ENCODE assay signal across 9 cellular contexts in the genomic region with DNA sequence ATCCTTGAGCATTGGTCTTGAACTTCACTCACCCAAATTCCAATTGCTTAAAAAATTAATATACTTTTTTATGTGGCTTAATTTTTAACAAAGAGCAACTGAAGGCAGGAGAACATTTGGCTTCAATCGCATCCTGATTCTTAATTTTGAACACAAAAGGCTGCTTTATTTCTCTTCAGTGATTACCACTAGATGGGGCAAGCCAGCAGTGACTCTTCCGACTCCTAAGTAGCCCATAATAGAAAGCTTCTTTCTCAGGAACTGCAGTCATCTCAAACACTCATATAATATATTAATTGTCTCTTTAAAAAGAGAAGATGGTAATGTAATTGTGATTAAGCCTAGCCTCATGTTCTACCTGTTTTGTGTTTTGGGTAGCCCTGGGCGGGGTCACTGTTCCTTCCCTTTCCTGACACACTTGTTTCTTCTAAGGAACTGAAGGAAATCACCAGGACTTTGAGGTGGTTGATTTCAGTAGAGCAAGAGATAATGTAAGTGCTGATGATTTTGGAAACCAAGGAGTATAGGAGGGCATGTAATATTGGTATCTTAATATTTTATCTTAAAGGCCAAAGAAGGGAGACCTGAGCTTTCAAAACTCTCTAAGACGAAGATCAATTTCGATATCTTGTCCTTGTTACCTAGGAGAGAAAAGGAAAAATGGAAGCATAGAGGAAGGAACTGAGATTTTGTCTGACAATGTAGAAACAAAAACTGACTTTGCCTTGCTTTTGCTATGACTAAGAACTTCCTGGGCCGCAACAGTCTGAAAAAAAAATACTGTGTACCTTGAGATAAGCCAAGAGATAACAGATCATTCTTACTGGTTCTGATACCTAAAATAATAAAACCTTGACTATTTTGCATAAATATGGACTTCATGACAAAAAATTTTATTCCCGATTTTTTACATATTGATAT.
A peak's percentile ranks its signal among the peaks of the same experiment; 100 is the strongest.
DNase-seq lines count a peak whose midpoint lies in the region; ATAC-seq, FAIRE-seq and TF ChIP-seq lines count a peak whose summit lies in the region.
"Had no signal": no experiment of that assay in that cellular context is flagged by ENCODE, and none has a peak within 500 bp of the region (broad histone marks: within the 10 kb centered on the region; RNA-seq: fewer than 3 reads in every experiment).

No MANE protein-coding gene starts in this region.

- ATAC-seq in HG02588 (IDR thresholded peaks at IDR 0.05; ENCODE audit: unreplicated experiment) (peak; percentile 58), K562 (0 out of 3 replicates have a peak, but pooled peaks have one; percentile 42), HG03135 (IDR thresholded peaks at IDR 0.05; ENCODE audit: unreplicated experiment) (no peak)

- FAIRE-seq in K562 (lab: Jason Lieb, UNC) = no peak

- H3K36me3 Mint-ChIP-seq in activated naive CD4-positive, alpha-beta T cell treated with anti-CD3 and anti-CD28 coated beads, Interleukin-2, amount 50 U/mL, for 24 hours = no peaks in the 10 kb centered on the region

- TF ChIP-seq CTCF in K562 (IDR thresholded peaks at IDR 0.05 in 2 of 3, conservative IDR thresholded peaks at IDR 0.05 in 1 of 3; ENCODE audit: insufficient read depth in 2 of 3, low read depth in 1 of 3, low read length in 3 of 3) = peak; percentile 27 to 48 (median 28); a peak in 3 of 6 replicates

- H3K27me3 Mint-ChIP-seq in activated naive CD4-positive, alpha-beta T cell treated with anti-CD3 and anti-CD28 coated beads, Interleukin-2, amount 50 U/mL, for 24 hours = no peaks in the 10 kb centered on the region

- H4K20me1 ChIP-seq in K562 (replicated peaks; ENCODE audit: control insufficient read depth, insufficient read depth, low read length) = no peaks in the 10 kb centered on the region

- H3K4me1 ChIP-seq in K562 (replicated peaks in 1 of 2; ENCODE audit: control insufficient read depth in 2 of 2, insufficient read depth in 2 of 2, low read length in 2 of 2) = no peaks in the 10 kb centered on the region; a peak in 1 of 5 replicates
- H3K4me1 ChIP-seq: HAP-1 had no signal

- in situ Hi-C loops in K562 (cut with MboI) = loop anchor here (25.0 kb wide), 1 partner anchor 570 kb away; no protein-coding TSS in a partner anchor

- H3K4me1 Mint-ChIP-seq in activated naive CD4-positive, alpha-beta T cell treated with anti-CD3 and anti-CD28 coated beads, Interleukin-2, amount 50 U/mL, for 24 hours = peaks cover 19% of the 10 kb centered on the region

- 34% methylated on average over 7 of the region's 7 CpGs for WGBS in K562 (ENCODE audit: insufficient coverage, low coverage, missing lambda C conversion rate)

- H3K9me1 ChIP-seq in K562 (ENCODE audit: control insufficient read depth, insufficient read depth, low read length) = no peaks in the 10 kb centered on the region

- H3K9me3 Mint-ChIP-seq in activated naive CD4-positive, alpha-beta T cell treated with anti-CD3 and anti-CD28 coated beads, Interleukin-2, amount 50 U/mL, for 24 hours = no peaks in the 10 kb centered on the region

- H3K9me3 ChIP-seq in K562 (replicated peaks; ENCODE audit: control insufficient read depth, insufficient read depth, low read depth, low read length) = no peaks in the 10 kb centered on the region
- H3K9me3 ChIP-seq: HAP-1 had no signal

- intact Hi-C loops in K562 (cut with micrococcal nuclease) = loop anchor here (1.0 to 5.0 kb wide), 3 partner anchors 165 to 436 kb away; no protein-coding TSS in a partner anchor

- peak; percentile 49 to 51; a peak in 3 of 4 replicates for TF ChIP-seq RAD21 in K562 (CRISPR knock-in tag; conservative IDR thresholded peaks at IDR 0.05 in 1 of 2, IDR thresholded peaks at IDR 0.05 in 1 of 2)

- no peak overlapping the region for H3K9ac ChIP-seq in K562 (ENCODE audit: insufficient read depth in 1 of 2, low read depth in 2 of 2, low read length in 2 of 2)

- no peak for TF ChIP-seq EP300 in K562 (IDR thresholded peaks at IDR 0.05; ENCODE audit: low read length)

- DNase-seq in activated naive CD4-positive, alpha-beta T cell treated with Interleukin-2 at 50 U/mL for 16 hours = no peak
- peak; percentile 29 for DNase-seq in NCI-H460 (ENCODE audit: extremely low read depth, low read depth)
- DNase-seq in K562 (ENCODE audit: extremely low read depth in 1 of 4, low spot score in 3 of 4) = peak in 2 of 4 experiments; percentile 7 to 43
- DNase-seq in left kidney (ENCODE audit: low read depth, low spot score) = peak; percentile 57
- DNase-seq in stimulated activated CD4-positive, alpha-beta T cell treated with anti-CD3 and anti-CD28 coated beads, Interleukin-4, amount 100 ng/mL, for 24 hours = no peak

- H3K27ac ChIP-seq in K562 (ENCODE audit: extremely low read depth, low read depth, low read length) = no peak overlapping the region

- no TSS peak for BruUV-seq in K562 (replicated peaks; lab: Mats Ljungman, UMichigan)

- CTCF ChIA-PET in K562 (lab: Yijun Ruan, JAX; ENCODE audit: low intra/inter-chr PET ratio) = interaction anchor here (0.8 to 1.5 kb wide), 2 partner anchors 553 to 554 kb away, joined by 3 to 5 read pairs; no protein-coding TSS in a partner anchor

- H3K36me3 ChIP-seq in K562 (ENCODE audit: control insufficient read depth, insufficient read depth, low read length) = no peaks in the 10 kb centered on the region
- H3K36me3 ChIP-seq: HAP-1 had no signal

- no peak overlapping the region for H3K4me3 ChIP-seq in K562
- H3K4me3 ChIP-seq: HAP-1 had no signal

- H3K4me3 Mint-ChIP-seq in activated naive CD4-positive, alpha-beta T cell treated with anti-CD3 and anti-CD28 coated beads, Interleukin-2, amount 50 U/mL, for 24 hours = no peak overlapping the region

- H2AFZ ChIP-seq in K562 (ENCODE audit: low read depth, low read length) = no peak overlapping the region

- no peak for TF ChIP-seq POLR2A in K562 (conservative IDR thresholded peaks at IDR 0.05)

- H3K79me2 ChIP-seq in K562 (ENCODE audit: control insufficient read depth, insufficient read depth, low read length) = no peaks in the 10 kb centered on the region

- H3K27ac Mint-ChIP-seq in activated naive CD4-positive, alpha-beta T cell treated with anti-CD3 and anti-CD28 coated beads, Interleukin-2, amount 50 U/mL, for 24 hours = peak overlapping the region; percentile 44

- no peak overlapping the region for H3K4me2 ChIP-seq in K562 (ENCODE audit: insufficient read depth, low read length)

- H3K27me3 ChIP-seq in K562 (ENCODE audit: control insufficient read depth in 2 of 2, insufficient read depth in 2 of 2, low read length in 2 of 2) = no peaks in the 10 kb centered on the region

- POLR2A ChIA-PET in K562 (lab: Yijun Ruan, JAX) = no interaction called here

TF ChIP-seq in K562, 482 proteins besides CTCF, POLR2A, EP300 and RAD21:
- TF ChIP-seq POLR2AphosphoS5 (IDR thresholded peaks at IDR 0.05; ENCODE audit: control insufficient read depth, insufficient read depth, low read depth, low read length) (no peak), ZNF140 (CRISPR knock-in tag; IDR thresholded peaks at IDR 0.05) (no peak)
- TF ChIP-seq, protein P1, sequence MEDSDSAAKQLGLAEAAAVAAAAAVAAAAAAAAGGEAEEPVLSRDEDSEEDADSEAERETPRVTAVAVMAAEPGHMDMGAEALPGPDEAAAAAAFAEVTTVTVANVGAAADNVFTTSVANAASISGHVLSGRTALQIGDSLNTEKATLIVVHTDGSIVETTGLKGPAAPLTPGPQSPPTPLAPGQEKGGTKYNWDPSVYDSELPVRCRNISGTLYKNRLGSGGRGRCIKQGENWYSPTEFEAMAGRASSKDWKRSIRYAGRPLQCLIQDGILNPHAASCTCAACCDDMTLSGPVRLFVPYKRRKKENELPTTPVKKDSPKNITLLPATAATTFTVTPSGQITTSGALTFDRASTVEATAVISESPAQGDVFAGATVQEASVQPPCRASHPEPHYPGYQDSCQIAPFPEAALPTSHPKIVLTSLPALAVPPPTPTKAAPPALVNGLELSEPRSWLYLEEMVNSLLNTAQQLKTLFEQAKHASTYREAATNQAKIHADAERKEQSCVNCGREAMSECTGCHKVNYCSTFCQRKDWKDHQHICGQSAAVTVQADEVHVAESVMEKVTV (CRISPR knock-in tag; IDR thresholded peaks at IDR 0.05) = peak; percentile 23; the same call in 1 of the 2 replicates
TF ChIP-seq in K562: peak in this region for 1.

Comparison
In these comparisons a context has a peak if more than half of its experiments do, and no peak if none do; other contexts are left out.
1. DNase-seq: peak in NCI-H460 (single experiment) and left kidney (single experiment); none in activated naive CD4-positive, alpha-beta T cell treated with Interleukin-2 at 50 U/mL for 16 hours (single experiment) and stimulated activated CD4-positive, alpha-beta T cell treated with anti-CD3 and anti-CD28 coated beads, Interleukin-4, amount 100 ng/mL, for 24 hours (single experiment).